17 cellular contexts compared by ENCODE assay signal in the genomic region with DNA sequence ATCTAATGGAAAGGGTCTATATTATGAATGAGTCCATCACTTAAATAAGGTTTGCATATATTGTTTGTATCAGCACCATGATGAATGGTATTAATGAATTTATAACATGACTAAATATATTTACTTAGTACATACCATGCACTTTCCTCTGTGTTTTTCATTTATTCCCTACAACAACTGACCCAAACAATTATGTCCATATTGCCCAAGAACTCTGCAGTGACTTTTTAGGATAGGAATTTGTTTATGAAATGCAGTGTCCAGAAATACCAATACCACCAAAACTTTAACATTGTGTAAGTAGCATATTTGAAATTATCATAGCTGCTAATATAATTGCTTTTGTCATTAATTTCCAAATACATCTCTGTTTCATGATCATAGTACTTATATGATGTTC.
A peak's percentile ranks its signal among the peaks of the same experiment; 100 is the strongest.
DNase-seq lines count a peak whose midpoint lies in the region; ATAC-seq, FAIRE-seq and TF ChIP-seq lines count a peak whose summit lies in the region.
"Had no signal": no experiment of that assay in that cellular context is flagged by ENCODE, and none has a peak within 500 bp of the region (broad histone marks: within the 10 kb centered on the region; RNA-seq: fewer than 3 reads in every experiment).

No MANE protein-coding gene starts in this region.

- FAIRE-seq in D721Med (lab: Jason Lieb, UNC) = peak; percentile 99
- FAIRE-seq: H1 had no signal

- ATAC-seq in HG03108 (IDR thresholded peaks at IDR 0.05; ENCODE audit: unreplicated experiment) (no peak), GM18511 (IDR thresholded peaks at IDR 0.05; ENCODE audit: unreplicated experiment) (no peak)

- no peak for TF ChIP-seq CTCF in D721Med (IDR thresholded peaks at IDR 0.05; ENCODE audit: insufficient read depth, missing control alignments)

- DNase-seq in D721Med (ENCODE audit: insufficient read length, low spot score) = no peak
- peak; percentile 16 for DNase-seq in LHCN-M2 (ENCODE audit: low read depth)
- DNase-seq in fibroblast of peridontal ligament (ENCODE audit: extremely low read depth) = peak; percentile 65
- DNase-seq in NCI-H345 treated with DMSO at 0.1 percent for 48 hours (lab: John Stamatoyannopoulos, UW; ENCODE audit: unreplicated experiment) = no peak
- no peak for DNase-seq in NCI-H1436 (lab: John Stamatoyannopoulos, UW)
- DNase-seq: AML-193, COR-L47, DMS153, Karpas-422, MM.1S, NCI-H1105, NCI-H1694 treated with DMSO at 0.1 percent for 48 hours, NCI-H446, SIG-M5 had no signal

Comparison
In these comparisons a context has a peak if more than half of its experiments do, and no peak if none do; other contexts are left out.
1. DNase-seq: peak in LHCN-M2 (single experiment) and fibroblast of peridontal ligament (single experiment); none in D721Med (single experiment), NCI-H345 treated with DMSO at 0.1 percent for 48 hours (single experiment) and NCI-H1436 (single experiment).